ENCODE assay signal across 12 cellular contexts in genomic region chr14:58430156-58430555, GRCh38. TPM values are rescaled to one million over a fixed set of nuclear protein-coding genes. Genes with fewer than 3 reads are reported as not detected.
DNase-seq lines count a peak whose midpoint lies in the region; ATAC-seq lines count a peak whose summit lies in the region.
"Had no signal": no experiment of that assay in that cellular context is flagged by ENCODE, and none has a peak within 500 bp of the region (broad histone marks: within the 10 kb centered on the region; RNA-seq: fewer than 3 reads in every experiment).

No MANE protein-coding gene starts in this region.

- ATAC-seq in activated T-cell treated with anti-CD3 and anti-CD28 coated beads, Interleukin-2, amount 50 U/mL, for 72 hours (replicated peaks in 1 of 2): peak; percentile 82
- ATAC-seq in GM21786 (IDR thresholded peaks at IDR 0.05; ENCODE audit: unreplicated experiment): no peak

- H3K36me3 Mint-ChIP-seq in activated T-cell treated with anti-CD3 and anti-CD28 coated beads, Interleukin-2, amount 50 U/mL, for 72 hours (ENCODE audit: insufficient read depth in 2 of 2): peaks cover 4 to 5% of the 10 kb centered on the region in 2 donors

- no peaks in the 10 kb centered on the region for H3K27me3 ChIP-seq in effector memory CD4-positive, alpha-beta T cell (replicated peaks; ENCODE audit: control insufficient read depth, insufficient read depth, low read length, poor library complexity, severe bottlenecking)

- DNase-seq in activated T-cell treated with anti-CD3 and anti-CD28 coated beads, Interleukin-2, amount 50 U/mL, for 72 hours: peak; percentile 37 to 42
- DNase-seq in activated T-cell treated with anti-CD3 and anti-CD28 coated beads for 4 hours (no peak), OCI-M1 (lab: John Stamatoyannopoulos, UW) (peak; percentile 16), dermis blood vessel endothelial cell (peak; percentile 2), skeletal muscle cell (ENCODE audit: low read depth) (peak; percentile 1), DMS79 treated with DMSO at 0.1 percent for 48 hours (lab: John Stamatoyannopoulos, UW) (no peak)
- no peak for DNase-seq in effector memory CD4-positive, alpha-beta T cell
- DNase-seq: GOT3, NCI-H2029 treated with DMSO at 0.1 percent for 48 hours had no signal

- peak overlapping the region; percentile 87 for H3K27ac Mint-ChIP-seq in activated T-cell treated with anti-CD3 and anti-CD28 coated beads, Interleukin-2, amount 50 U/mL, for 72 hours

- H3K27me3 Mint-ChIP-seq in activated T-cell treated with anti-CD3 and anti-CD28 coated beads, Interleukin-2, amount 50 U/mL, for 72 hours (ENCODE audit: low read depth): no peaks in the 10 kb centered on the region

- no peak overlapping the region for H3K27ac ChIP-seq in effector memory CD4-positive, alpha-beta T cell (ENCODE audit: insufficient read depth, low read length, poor library complexity, severe bottlenecking)

- H3K9me3 ChIP-seq in effector memory CD4-positive, alpha-beta T cell (ENCODE audit: control insufficient read depth, low read length): no peaks in the 10 kb centered on the region

- H3K4me3 Mint-ChIP-seq in activated T-cell treated with anti-CD3 and anti-CD28 coated beads, Interleukin-2, amount 50 U/mL, for 72 hours: peak overlapping the region; percentile 84 to 96
- H3K4me3 Mint-ChIP-seq: CD14-positive monocyte had no signal

- peaks cover 15% of the 10 kb centered on the region for H3K4me1 ChIP-seq in effector memory CD4-positive, alpha-beta T cell (ENCODE audit: control insufficient read depth, insufficient read depth, low read length, poor library complexity, severe bottlenecking)

- H3K4me1 Mint-ChIP-seq in activated T-cell treated with anti-CD3 and anti-CD28 coated beads, Interleukin-2, amount 50 U/mL, for 72 hours (ENCODE audit: low read depth): peaks cover 42% of the 10 kb centered on the region

- no peak overlapping the region for H3K4me3 ChIP-seq in skeletal muscle cell (ENCODE audit: low read depth, low read length)
- H3K4me3 ChIP-seq in effector memory CD4-positive, alpha-beta T cell (ENCODE audit: insufficient read depth, low read depth, low read length, poor library complexity, severe bottlenecking): no peak overlapping the region

- H3K36me3 ChIP-seq in effector memory CD4-positive, alpha-beta T cell (ENCODE audit: control insufficient read depth, insufficient read depth, low read length): peaks cover 11% of the 10 kb centered on the region

- no peaks in the 10 kb centered on the region for H3K9me3 Mint-ChIP-seq in activated T-cell treated with anti-CD3 and anti-CD28 coated beads, Interleukin-2, amount 50 U/mL, for 72 hours
- H3K9me3 Mint-ChIP-seq: CD14-positive monocyte had no signal

RNA-seq across cellular contexts. Expression of gene KIAA0586, which starts 2.6 kb away (rescaled TPM):
- total RNA-seq in activated T-cell treated with anti-CD3 and anti-CD28 coated beads, Interleukin-2, amount 50 U/mL, for 72 hours: 10 to 100 TPM; 44.7 to 53.9 TPM
- total RNA-seq in dermis blood vessel endothelial cell: 20.9 and 36.8 TPM in 2 replicates

RNA-seq across cellular contexts. Expression of gene TIMM9, which starts 2.8 kb away (rescaled TPM):
- 10 to 100 TPM; 70.6 to 93.5 TPM for total RNA-seq in activated T-cell treated with anti-CD3 and anti-CD28 coated beads, Interleukin-2, amount 50 U/mL, for 72 hours
- total RNA-seq in dermis blood vessel endothelial cell: 17.0 and 17.5 TPM in 2 replicates

RNA-seq across cellular contexts. Expression of gene TOMM20L, which starts 34.4 kb away (rescaled TPM):
- not detected for total RNA-seq in activated T-cell treated with anti-CD3 and anti-CD28 coated beads, Interleukin-2, amount 50 U/mL, for 72 hours
- total RNA-seq in dermis blood vessel endothelial cell: not detected in 2 replicates
- total RNA-seq: T-helper 1 cell treated with Interleukin-12 subunit alpha and Interleukin-12 subunit beta and Interleukin-4 antibody, amounts not matched to agents 30 ng/mL and 1 ng/mL, for 36 hours had no signal

Comparison
In these comparisons a context has a peak if more than half of its experiments do, and no peak if none do; other contexts are left out.
1. DNase-seq: peak in activated T-cell treated with anti-CD3 and anti-CD28 coated beads, Interleukin-2, amount 50 U/mL, for 72 hours (2 of 2), OCI-M1 (single experiment), dermis blood vessel endothelial cell (single experiment) and skeletal muscle cell (single experiment); none in activated T-cell treated with anti-CD3 and anti-CD28 coated beads for 4 hours (single experiment), effector memory CD4-positive, alpha-beta T cell (0 of 3) and DMS79 treated with DMSO at 0.1 percent for 48 hours (single experiment).